ENCODE assay signal across 18 cellular contexts in the genomic region with DNA sequence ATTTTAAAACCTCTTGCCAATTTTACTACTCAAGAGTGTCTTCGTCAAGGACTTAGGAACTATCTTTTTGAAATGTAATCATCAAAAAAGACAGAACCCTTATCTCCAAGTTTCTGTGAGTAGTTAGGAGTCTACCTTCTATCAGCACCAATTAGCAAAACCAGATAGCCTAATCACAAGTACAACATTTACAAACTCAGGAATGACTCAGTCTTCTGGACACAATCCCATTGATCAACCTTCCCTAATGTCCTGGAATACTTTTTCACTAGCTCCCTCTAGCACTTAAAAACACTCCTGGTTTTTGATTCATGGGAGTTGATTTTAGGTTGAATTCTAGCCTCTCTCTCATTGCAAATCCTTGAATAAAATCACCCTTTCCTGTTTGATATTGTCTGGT.
DNase-seq lines count a peak whose midpoint lies in the region; ATAC-seq, FAIRE-seq and TF ChIP-seq lines count a peak whose summit lies in the region.
"Had no signal": no experiment of that assay in that cellular context is flagged by ENCODE, and none has a peak within 500 bp of the region (broad histone marks: within the 10 kb centered on the region; RNA-seq: fewer than 3 reads in every experiment).

No MANE protein-coding gene starts in this region.

- H3K79me1 ChIP-seq in mesendoderm (ENCODE audit: low read length) = no peaks in the 10 kb centered on the region

- no peak overlapping the region for H3K18ac ChIP-seq in mesendoderm (ENCODE audit: low read length)

- H3K36me3 ChIP-seq in bronchial epithelial cell (ENCODE audit: control insufficient read depth, insufficient read depth, low read length) = no peaks in the 10 kb centered on the region
- H3K36me3 ChIP-seq in mesendoderm (ENCODE audit: control insufficient read depth, insufficient read depth, low read length) = no peaks in the 10 kb centered on the region
- H3K36me3 ChIP-seq: left lung, right atrium auricular region, transverse colon, WERI-Rb-1 had no signal

- no peak overlapping the region for H3K4ac ChIP-seq in mesendoderm (ENCODE audit: low read depth, low read length)

- no peaks in the 10 kb centered on the region for H3K27me3 ChIP-seq in bronchial epithelial cell (ENCODE audit: control insufficient read depth, insufficient read depth, low read length)
- H3K27me3 ChIP-seq in mesendoderm (ENCODE audit: insufficient read depth, low read length, poor library complexity) = no peaks in the 10 kb centered on the region
- H3K27me3 ChIP-seq: left lung, right atrium auricular region, transverse colon had no signal

- DNase-seq in EH (ENCODE audit: low read depth) = peak; percentile 0
- DNase-seq in M059J (ENCODE audit: low read depth) = peak; percentile 1
- peak; percentile 56 for DNase-seq in bronchial epithelial cell (ENCODE audit: low read depth)
- peak; percentile 79 for DNase-seq in mesendoderm
- DNase-seq in NCI-H1694 treated with DMSO at 0.1 percent for 48 hours (lab: John Stamatoyannopoulos, UW) = no peak
- no peak for DNase-seq in NCI-H82 treated with DMSO at 0.1 percent for 48 hours (lab: John Stamatoyannopoulos, UW; ENCODE audit: unreplicated experiment)
- DNase-seq in C1 segment of cervical spinal cord (lab: John Stamatoyannopoulos, UW) = no peak
- DNase-seq: activated naive CD4-positive, alpha-beta T cell treated with anti-CD3 and anti-CD28 coated beads for 36 hours; CD8-positive, alpha-beta T cell; hypothalamus; left lung; natural killer cell; NCI-H446; stimulated activated CD4-positive, alpha-beta T cell treated with anti-CD3 and anti-CD28 coated beads, Interleukin-2, amount 100 ng/mL, for 48 hours; transverse colon; WERI-Rb-1 had no signal

- no peak for TF ChIP-seq CTCF in bronchial epithelial cell (IDR thresholded peaks at IDR 0.05; ENCODE audit: insufficient read depth, low read length, severe bottlenecking)

- peak; percentile 18 for FAIRE-seq in bronchial epithelial cell (lab: Jason Lieb, UNC)

- no peaks in the 10 kb centered on the region for H3K4me1 ChIP-seq in mesendoderm (ENCODE audit: control insufficient read depth, low read depth, low read length)
- H3K4me1 ChIP-seq: left lung, right atrium auricular region, transverse colon had no signal

- H2BK120ac ChIP-seq in mesendoderm (ENCODE audit: low read depth, low read length) = no peak overlapping the region

- H3K79me2 ChIP-seq in mesendoderm (ENCODE audit: control insufficient read depth, insufficient read depth, low read length) = no peaks in the 10 kb centered on the region

- no peak overlapping the region for H2BK5ac ChIP-seq in mesendoderm (ENCODE audit: low read length)

- H3K27ac ChIP-seq in mesendoderm (ENCODE audit: low read depth, low read length) = no peak overlapping the region
- H3K27ac ChIP-seq: left lung, right atrium auricular region, transverse colon, WERI-Rb-1 had no signal

- no peak overlapping the region for H4K8ac ChIP-seq in mesendoderm (ENCODE audit: low read depth, low read length)

- no peak overlapping the region for H4K5ac ChIP-seq in mesendoderm (ENCODE audit: low read length)

- H3K23ac ChIP-seq in mesendoderm (ENCODE audit: low read length) = no peak overlapping the region

- WGBS in mesendoderm (ENCODE audit: extremely low coverage, insufficient coverage, low lambda C conversion rate) = no CpG with 5 or more reads among the region's 1 CpG

- H2AK5ac ChIP-seq in mesendoderm (ENCODE audit: low read length) = no peak overlapping the region

- H3K4me2 ChIP-seq in mesendoderm (ENCODE audit: low read length) = no peak overlapping the region

- H2BK15ac ChIP-seq in mesendoderm (replicated peaks; ENCODE audit: low read depth) = no peak overlapping the region

- no peak overlapping the region for H3K56ac ChIP-seq in mesendoderm (ENCODE audit: low read length)

- H3K4me3 ChIP-seq in bronchial epithelial cell (ENCODE audit: low read depth, low read length) = no peak overlapping the region
- H3K4me3 ChIP-seq in mesendoderm (ENCODE audit: low read length) = no peak overlapping the region
- H3K4me3 ChIP-seq: left lung, right atrium auricular region, transverse colon had no signal

- ATAC-seq in HG02763 (IDR thresholded peaks at IDR 0.05; ENCODE audit: unreplicated experiment) = no peak
- ATAC-seq: CD8-positive, alpha-beta T cell; left lung; natural killer cell had no signal

- H3K9ac ChIP-seq in mesendoderm (ENCODE audit: low read length) = no peak overlapping the region

Comparison
In these comparisons a context has a peak if more than half of its experiments do, and no peak if none do; other contexts are left out.
1. DNase-seq: peak in EH (single experiment), M059J (single experiment), bronchial epithelial cell (single experiment) and mesendoderm (single experiment); none in NCI-H1694 treated with DMSO at 0.1 percent for 48 hours (single experiment), NCI-H82 treated with DMSO at 0.1 percent for 48 hours (single experiment) and C1 segment of cervical spinal cord (0 of 14).